Comparison of ENCODE assay signal across 28 cellular contexts in the genomic region with DNA sequence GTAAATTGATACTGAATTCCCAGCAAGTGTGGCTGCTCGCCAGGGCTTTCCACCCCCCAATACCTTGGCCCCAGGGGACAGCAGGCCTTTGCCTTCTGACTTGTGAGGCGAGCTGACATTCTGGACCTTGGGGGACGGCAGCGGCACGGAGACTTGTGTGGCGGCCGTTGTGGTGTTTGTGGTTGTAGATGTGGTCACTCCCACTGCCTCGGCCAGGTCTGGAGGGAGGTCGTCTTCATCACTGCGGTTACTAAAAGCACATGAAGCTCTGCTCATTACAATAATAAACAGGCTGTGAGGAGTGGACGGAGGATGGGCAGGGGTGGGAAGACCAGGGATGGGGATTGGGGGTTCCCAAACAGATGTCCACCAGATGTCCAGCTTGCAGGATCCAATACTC. TPM values are rescaled to one million over a fixed set of nuclear protein-coding genes. Genes with fewer than 3 reads are reported as not detected.
A peak's percentile ranks its signal among the peaks of the same experiment; 100 is the strongest.
DNase-seq lines count a peak whose midpoint lies in the region; ATAC-seq and TF ChIP-seq lines count a peak whose summit lies in the region.
"Had no signal": no experiment of that assay in that cellular context is flagged by ENCODE, and none has a peak within 500 bp of the region (broad histone marks: within the 10 kb centered on the region; RNA-seq: fewer than 3 reads in every experiment).

No MANE protein-coding gene starts in this region.

- ATAC-seq in GM21515 (IDR thresholded peaks at IDR 0.05; ENCODE audit: unreplicated experiment) (no peak), HG02852 (IDR thresholded peaks at IDR 0.05; ENCODE audit: unreplicated experiment) (no peak), left ventricle myocardium superior (no peak)
- ATAC-seq: CD8-positive, alpha-beta T cell; esophagus mucosa; naive thymus-derived CD8-positive, alpha-beta T cell; stimulated activated naive B cell treated with anti-CD40 and anti-IgM and Interleukin-4, amounts not matched to agents 10 μg/mL and 1 μg/mL and 100 μg/mL, for 72 hours had no signal

- no peak overlapping the region for H3K4me3 ChIP-seq in fibroblast of mammary gland (ENCODE audit: control insufficient read depth, low read depth, low read length)
- H3K4me3 ChIP-seq: cardiac muscle cell, prostate gland, sigmoid colon, suprapubic skin had no signal

- DNase-seq in NCI-H1092 treated with DMSO at 0.1 percent for 48 hours (lab: John Stamatoyannopoulos, UW) (peak; percentile 45), NCI-H1092 (lab: John Stamatoyannopoulos, UW) (no peak), NCI-H82 treated with DMSO at 0.1 percent for 48 hours (lab: John Stamatoyannopoulos, UW; ENCODE audit: unreplicated experiment) (peak; percentile 7), fibroblast of mammary gland (ENCODE audit: low read depth) (peak; percentile 49), DMS79 treated with DMSO at 0.1 percent for 48 hours (lab: John Stamatoyannopoulos, UW) (no peak), left ventricle myocardium superior (no peak)
- DNase-seq: activated naive CD4-positive, alpha-beta T cell treated with anti-CD3 and anti-CD28 coated beads, Interleukin-2, amount 50 U/mL, for 16 hours; amygdala; CD8-positive, alpha-beta T cell; endodermal cell; KG1; kidney; MM.1S; naive thymus-derived CD8-positive, alpha-beta T cell; NCI-H1436 treated with DMSO at 0.1 percent for 48 hours; NCI-H510A; nucleus accumbens; sigmoid colon; stimulated activated naive B cell treated with anti-CD40 and anti-IgM and Interleukin-4, amounts not matched to agents 10 μg/mL and 1 μg/mL and 100 μg/mL, for 72 hours; T1000 had no signal

- intact Hi-C loops in left ventricle myocardium superior (cut with micrococcal nuclease): no loop called here

- no peak for TF ChIP-seq CTCF in fibroblast of mammary gland (conservative IDR thresholded peaks at IDR 0.05; ENCODE audit: control insufficient read depth, insufficient read depth, low read depth, low read length)

RNA-seq across cellular contexts. Expression of a gene that starts 27.1 kb away (rescaled TPM):
- total RNA-seq in left ventricle myocardium superior: 2.2 TPM
- total RNA-seq: activated T-helper 1 cell treated with anti-CD3 and anti-CD28 coated beads, Interleukin-12 subunit alpha, Interleukin-12 subunit beta, Interleukin-2, Interleukin-4 antibody, amounts not matched to agents 30 ng/mL and 10 ng/mL and 1 ng/mL, durations not matched to agents 14 hours and 24 hours and 36 hours; CD8-positive, alpha-beta T cell; esophagus mucosa; HT1080; kidney; naive thymus-derived CD8-positive, alpha-beta T cell had no signal

Comparison
In these comparisons a context has a peak if more than half of its experiments do, and no peak if none do; other contexts are left out.
1. DNase-seq: peak in NCI-H1092 treated with DMSO at 0.1 percent for 48 hours (single experiment), NCI-H82 treated with DMSO at 0.1 percent for 48 hours (single experiment) and fibroblast of mammary gland (single experiment); none in NCI-H1092 (single experiment), DMS79 treated with DMSO at 0.1 percent for 48 hours (single experiment) and left ventricle myocardium superior (single experiment).